ENCODE assay signal across 8 cellular contexts in the genomic region with DNA sequence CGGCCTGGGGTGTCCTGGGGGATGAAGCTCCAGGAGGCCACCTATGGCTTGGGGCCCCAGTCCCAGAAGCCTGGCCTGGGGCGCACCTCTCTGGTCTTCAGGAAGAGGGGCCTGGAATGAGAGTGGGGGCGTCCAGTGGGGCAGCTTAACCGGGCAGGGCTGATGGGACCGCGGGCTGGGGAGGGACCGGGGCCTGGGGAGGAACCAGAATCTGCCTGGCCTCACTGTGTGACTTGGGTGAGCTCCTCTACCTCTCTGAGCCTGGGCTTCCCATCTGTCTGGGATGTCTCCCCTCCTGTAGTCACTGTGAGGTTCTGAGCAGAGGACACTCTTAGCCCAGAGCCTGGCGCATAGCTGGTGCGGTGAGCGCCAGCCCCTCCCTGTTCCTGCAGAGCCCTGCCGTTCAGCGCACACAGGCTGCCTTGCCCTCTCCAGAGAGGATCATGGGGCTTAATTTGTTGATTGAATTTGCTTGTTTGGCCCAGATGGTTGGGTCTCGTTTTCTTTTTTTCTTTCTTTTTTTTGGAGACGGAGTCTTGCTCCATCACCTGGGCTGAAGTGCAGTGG.
DNase-seq lines count a peak whose midpoint lies in the region; ATAC-seq, FAIRE-seq and TF ChIP-seq lines count a peak whose summit lies in the region.
"Not testable (repeated sequence)": the region's sequence is repeated elsewhere in the genome, so short reads cannot be mapped to it uniquely, and the experiment has no call there.

No MANE protein-coding gene starts in this region.

- not testable (repeated sequence) for H3K27me3 ChIP-seq in gastroesophageal sphincter; HepG2 (ENCODE audit: control insufficient read depth in 1 of 2, insufficient read depth in 2 of 2, low read length in 2 of 2); sigmoid colon; aorta (ENCODE audit: control insufficient read depth in 1 of 2, insufficient read depth in 2 of 2, low read length in 1 of 2)

- not testable (repeated sequence) for H3K36me3 Mint-ChIP-seq in osteocyte (ENCODE audit: unreplicated experiment)

- ATAC-seq in SK-N-SH treated with all-trans-retinoic acid at 6 μM for 48 hours (peak; percentile 60; the same call in 2 of the 3 replicates), gastroesophageal sphincter (peak; percentile 55), HepG2 (peak; percentile 38; the same call in 2 of the 3 replicates), aorta (ENCODE audit: low FRiP score) (peak; percentile 52)
- ATAC-seq in left cardiac atrium, result not testable (repeated sequence)
- ATAC-seq in stimulated activated naive CD8-positive, alpha-beta T cell treated with anti-CD3 and anti-CD28 coated beads, Interleukin-15, amount 100 ng/mL, for 72 hours, result peak; percentile 31

- H3K27ac Mint-ChIP-seq in osteocyte (ENCODE audit: unreplicated experiment); stimulated activated naive CD8-positive, alpha-beta T cell treated with anti-CD3 and anti-CD28 coated beads, Interleukin-15, amount 100 ng/mL, for 72 hours: not testable (repeated sequence)

- CTCF ChIA-PET in HepG2 (lab: Yijun Ruan, JAX; ENCODE audit: low intra/inter-chr PET ratio, low total read pairs), result not testable (repeated sequence)

- not testable (repeated sequence) for H3K9me3 ChIP-seq in gastroesophageal sphincter; HepG2 (ENCODE audit: low read length); sigmoid colon; aorta (ENCODE audit: control insufficient read depth, low read length)

- not testable (repeated sequence) for FAIRE-seq in HepG2 (lab: Jason Lieb, UNC)

- not testable (repeated sequence) for BruUV-seq in HepG2 (replicated peaks; lab: Mats Ljungman, UMichigan)

- not testable (repeated sequence) for H4K20me1 ChIP-seq in HepG2 (ENCODE audit: insufficient read depth, low read length)

- not testable (repeated sequence) for TF ChIP-seq CTCF in gastroesophageal sphincter (IDR thresholded peaks at IDR 0.05); HepG2 (CRISPR knock-in tag; IDR thresholded peaks at IDR 0.05); osteocyte (IDR thresholded peaks at IDR 0.05); sigmoid colon (IDR thresholded peaks at IDR 0.05)

- not testable (repeated sequence) for TF ChIP-seq RAD21 in HepG2 (CRISPR knock-in tag; IDR thresholded peaks at IDR 0.05)

- not testable (repeated sequence) for H3K4me3 ChIP-seq in gastroesophageal sphincter; HepG2 (replicated peaks in 1 of 3; ENCODE audit: insufficient read depth in 1 of 3, low read depth in 2 of 3, low read length in 3 of 3); sigmoid colon; aorta (ENCODE audit: low read length in 2 of 2)

- in situ Hi-C loops in HepG2 (cut with HindIII; ENCODE audit: extremely low pct_ligation_motif_present, low pct_unique_long_range_greater_than_20kb), result not testable (repeated sequence)

- not testable (repeated sequence) for H3K27me3 Mint-ChIP-seq in osteocyte (ENCODE audit: unreplicated experiment); stimulated activated naive CD8-positive, alpha-beta T cell treated with anti-CD3 and anti-CD28 coated beads, Interleukin-15, amount 100 ng/mL, for 72 hours

- not testable (repeated sequence) for TF ChIP-seq POLR2A in gastroesophageal sphincter (IDR thresholded peaks at IDR 0.05); HepG2 (IDR thresholded peaks at IDR 0.05; ENCODE audit: insufficient read depth in 1 of 2, low read depth in 2 of 2, low read length in 2 of 2); sigmoid colon (IDR thresholded peaks at IDR 0.05)

- not testable (repeated sequence) for TF ChIP-seq EP300 in gastroesophageal sphincter (IDR thresholded peaks at IDR 0.05); HepG2 (IDR thresholded peaks at IDR 0.05; ENCODE audit: low read depth in 2 of 2, low read length in 2 of 2); HepG2 (CRISPR knock-in tag; IDR thresholded peaks at IDR 0.05; ENCODE audit: borderline replicate concordance); sigmoid colon (IDR thresholded peaks at IDR 0.05)

- POLR2A ChIA-PET in HepG2 (lab: Yijun Ruan, JAX), result not testable (repeated sequence)

- H3K79me2 ChIP-seq in HepG2 (ENCODE audit: insufficient read depth, low read length), result not testable (repeated sequence)

- intact Hi-C loops in left cardiac atrium (cut with DNase I); HepG2 (cut with micrococcal nuclease; ENCODE audit: unreplicated experiment); sigmoid colon (cut with DNase I); aorta (cut with DNase I): not testable (repeated sequence)

- not testable (repeated sequence) for H3K4me3 Mint-ChIP-seq in osteocyte (ENCODE audit: unreplicated experiment); stimulated activated naive CD8-positive, alpha-beta T cell treated with anti-CD3 and anti-CD28 coated beads, Interleukin-15, amount 100 ng/mL, for 72 hours

- not testable (repeated sequence) for H3K4me2 ChIP-seq in HepG2 (ENCODE audit: low read depth, low read length)

- H3K9me3 Mint-ChIP-seq in osteocyte (ENCODE audit: unreplicated experiment); stimulated activated naive CD8-positive, alpha-beta T cell treated with anti-CD3 and anti-CD28 coated beads, Interleukin-15, amount 100 ng/mL, for 72 hours: not testable (repeated sequence)

- H2AFZ ChIP-seq in HepG2 (ENCODE audit: low read length), result not testable (repeated sequence)

- H3K27ac ChIP-seq in gastroesophageal sphincter; HepG2 (ENCODE audit: extremely low read length, insufficient read depth, low read length); sigmoid colon; aorta (ENCODE audit: low read depth in 1 of 2, low read length in 2 of 2): not testable (repeated sequence)

- 60 to 79% methylated on average over 1 to 7 of the region's 14 CpGs for WGBS in gastroesophageal sphincter (ENCODE audit: low coverage in 1 of 2), 2 donors
- WGBS in HepG2 (ENCODE audit: low lambda C conversion rate), result 38% methylated on average over 7 of the region's 14 CpGs
- WGBS in sigmoid colon, 2 donors, result 82 to 88% methylated on average over 12 of the region's 14 CpGs
- 76 to 81% methylated on average over 10 to 12 of the region's 14 CpGs for WGBS in aorta, 2 donors

- H3K9ac ChIP-seq in HepG2 (ENCODE audit: insufficient read depth, low read depth, low read length), result not testable (repeated sequence)

- not testable (repeated sequence) for H3K36me3 ChIP-seq in gastroesophageal sphincter; HepG2 (replicated peaks in 1 of 2; ENCODE audit: control insufficient read depth in 1 of 2, insufficient read depth in 2 of 2, low read length in 2 of 2); sigmoid colon; aorta (ENCODE audit: control insufficient read depth in 1 of 2, insufficient read depth in 2 of 2, low read length in 1 of 2)

- DNase-seq in left cardiac atrium (peak; percentile 6), osteocyte (ENCODE audit: extremely low spot score, unreplicated experiment) (peak; percentile 80), sigmoid colon (peak; percentile 17)
- not testable (repeated sequence) for DNase-seq in HepG2 (ENCODE audit: low spot score); stimulated activated naive CD8-positive, alpha-beta T cell treated with anti-CD3 and anti-CD28 coated beads, Interleukin-15, amount 100 ng/mL, for 72 hours; aorta

- not testable (repeated sequence) for H3K4me1 Mint-ChIP-seq in osteocyte (ENCODE audit: unreplicated experiment); stimulated activated naive CD8-positive, alpha-beta T cell treated with anti-CD3 and anti-CD28 coated beads, Interleukin-15, amount 100 ng/mL, for 72 hours

- not testable (repeated sequence) for H3K4me1 ChIP-seq in gastroesophageal sphincter; HepG2 (ENCODE audit: insufficient read depth, low read length); sigmoid colon; aorta (ENCODE audit: control insufficient read depth in 1 of 2, insufficient read depth in 2 of 2, low read length in 2 of 2)
